ENCODE assay signal across 11 cellular contexts in the genomic region with DNA sequence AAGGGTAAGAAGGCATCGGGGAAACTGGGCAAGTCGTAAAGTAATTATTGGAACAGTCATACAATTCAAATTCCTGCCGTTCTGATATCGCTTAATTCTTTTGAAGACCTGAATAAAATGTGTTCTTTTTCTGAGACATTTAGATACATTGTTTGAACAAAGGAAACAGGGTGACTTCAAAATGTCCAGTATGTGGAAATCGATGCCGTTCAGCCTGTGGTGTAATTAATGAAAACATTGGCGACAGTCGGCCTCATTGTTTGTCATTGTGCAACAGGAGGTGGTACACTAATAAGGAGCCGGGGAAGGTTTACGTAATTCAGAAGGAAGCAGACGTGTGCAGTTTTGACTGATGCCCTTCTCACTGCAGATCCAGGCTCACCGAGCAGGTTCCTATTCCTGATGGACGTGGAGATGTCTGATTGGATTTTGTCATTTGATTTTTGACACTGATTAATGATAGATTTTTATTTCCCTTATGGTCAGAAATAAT.
DNase-seq lines count a peak whose midpoint lies in the region; ATAC-seq and TF ChIP-seq lines count a peak whose summit lies in the region.
"Had no signal": no experiment of that assay in that cellular context is flagged by ENCODE, and none has a peak within 500 bp of the region (broad histone marks: within the 10 kb centered on the region; RNA-seq: fewer than 3 reads in every experiment).

No MANE protein-coding gene starts in this region.

- CTCF ChIA-PET in activated CD8-positive, alpha-beta T cell treated with anti-CD3 and anti-CD28 coated beads, Interleukin-2, amount 10 ng/mL, durations not matched to agents 7 days and 5 days (lab: Charles Lee), result no interaction called here

- no peaks in the 10 kb centered on the region for H3K9me2 ChIP-seq in hepatocyte (replicated peaks; ENCODE audit: insufficient read depth)

- 64% methylated on average over 13 of the region's 13 CpGs for WGBS in hepatocyte (ENCODE audit: low lambda C conversion rate, missing lambda C conversion rate)
- 30% methylated on average over 13 of the region's 13 CpGs for WGBS in aorta, 2 donors

- intact Hi-C loops in Right ventricle myocardium superior (cut with DNase I), result no loop called here
- intact Hi-C loops in cardiac septum (cut with DNase I), result no loop called here
- intact Hi-C loops in aorta (cut with DNase I), result no loop called here

- no peaks in the 10 kb centered on the region for H3K9me3 ChIP-seq in hepatocyte (ENCODE audit: low read depth)
- no peaks in the 10 kb centered on the region for H3K9me3 ChIP-seq in aorta (ENCODE audit: control insufficient read depth, low read length)

- H3K27me3 ChIP-seq in hepatocyte (no peaks in the 10 kb centered on the region), aorta (ENCODE audit: control insufficient read depth in 1 of 2, insufficient read depth in 2 of 2, low read length in 1 of 2) (no peaks in the 10 kb centered on the region)

- TF ChIP-seq CTCF in hepatocyte (IDR thresholded peaks at IDR 0.05; ENCODE audit: poor library complexity), result no peak

- H3K27ac Mint-ChIP-seq in activated CD8-positive, alpha-beta T cell treated with anti-CD3 and anti-CD28 coated beads, Interleukin-2, amount 10 ng/mL, durations not matched to agents 7 days and 5 days, result no peak overlapping the region

- no peaks in the 10 kb centered on the region for H3K27me3 Mint-ChIP-seq in activated CD8-positive, alpha-beta T cell treated with anti-CD3 and anti-CD28 coated beads, Interleukin-2, amount 10 ng/mL, durations not matched to agents 7 days and 5 days (ENCODE audit: low read depth)

- H4K20me1 ChIP-seq in hepatocyte (ENCODE audit: insufficient read depth, poor library complexity, severe bottlenecking), result no peaks in the 10 kb centered on the region

- no peak overlapping the region for H3K4me3 Mint-ChIP-seq in activated CD8-positive, alpha-beta T cell treated with anti-CD3 and anti-CD28 coated beads, Interleukin-2, amount 10 ng/mL, durations not matched to agents 7 days and 5 days

- H3K4me1 ChIP-seq in hepatocyte (ENCODE audit: insufficient read depth), result peaks cover 28% of the 10 kb centered on the region
- H3K4me1 ChIP-seq in aorta (ENCODE audit: control insufficient read depth in 1 of 2, insufficient read depth in 2 of 2, low read length in 2 of 2), result no peaks in the 10 kb centered on the region

- no peaks in the 10 kb centered on the region for H3K9me3 Mint-ChIP-seq in activated CD8-positive, alpha-beta T cell treated with anti-CD3 and anti-CD28 coated beads, Interleukin-2, amount 10 ng/mL, durations not matched to agents 7 days and 5 days (ENCODE audit: insufficient read depth)

- H3K4me1 Mint-ChIP-seq in activated CD8-positive, alpha-beta T cell treated with anti-CD3 and anti-CD28 coated beads, Interleukin-2, amount 10 ng/mL, durations not matched to agents 7 days and 5 days (ENCODE audit: low read depth), result peaks cover 13% of the 10 kb centered on the region

- POLR2A ChIA-PET in activated CD8-positive, alpha-beta T cell treated with anti-CD3 and anti-CD28 coated beads, Interleukin-2, amount 10 ng/mL, durations not matched to agents 7 days and 5 days (lab: Charles Lee), result no interaction called here

- H3K27ac ChIP-seq in hepatocyte (peak overlapping the region; percentile 96), aorta (ENCODE audit: low read depth in 1 of 2, low read length in 2 of 2) (no peak overlapping the region)

- peaks cover 6% of the 10 kb centered on the region for H3K79me2 ChIP-seq in hepatocyte

- no peaks in the 10 kb centered on the region for H3K36me3 Mint-ChIP-seq in activated CD8-positive, alpha-beta T cell treated with anti-CD3 and anti-CD28 coated beads, Interleukin-2, amount 10 ng/mL, durations not matched to agents 7 days and 5 days (ENCODE audit: low read depth)

- H3K36me3 ChIP-seq in hepatocyte (replicated peaks; ENCODE audit: insufficient read depth, low read depth), result no peaks in the 10 kb centered on the region
- H3K36me3 ChIP-seq in aorta (ENCODE audit: control insufficient read depth in 1 of 2, insufficient read depth in 2 of 2, low read length in 1 of 2), result no peaks in the 10 kb centered on the region

- H3K4me3 ChIP-seq in hepatocyte, result no peak overlapping the region
- no peak overlapping the region for H3K4me3 ChIP-seq in aorta (ENCODE audit: low read length in 2 of 2)

- DNase-seq in Right ventricle myocardium superior, result no peak
- DNase-seq in cardiac septum (ENCODE audit: low spot score), result no peak
- DNase-seq in SKM-1 (lab: John Stamatoyannopoulos, UW; ENCODE audit: unreplicated experiment), result peak; percentile 38
- DNase-seq in hepatocyte (ENCODE audit: low spot score), result peak; percentile 70
- DNase-seq in aorta, result no peak
- DNase-seq in activated CD8-positive, alpha-beta T cell treated with anti-CD3 and anti-CD28 coated beads, Interleukin-2, amount 10 ng/mL, durations not matched to agents 7 days and 5 days, result no peak
- DNase-seq in activated CD4-positive, CD25-positive, alpha-beta regulatory T cell (lab: John Stamatoyannopoulos, UW), result no peak
- DNase-seq: islet precursor cell; stimulated activated CD4-positive, alpha-beta T cell treated with anti-CD3 and anti-CD28 coated beads, Interleukin-2, amount 100 ng/mL, for 24 hours had no signal

- ATAC-seq in Right ventricle myocardium superior (ENCODE audit: poor library complexity) (peak; percentile 34), aorta (ENCODE audit: low FRiP score) (peak; percentile 75), GM18861 (IDR thresholded peaks at IDR 0.05; ENCODE audit: unreplicated experiment) (no peak)
- no peak for ATAC-seq in activated CD8-positive, alpha-beta T cell treated with anti-CD3 and anti-CD28 coated beads, Interleukin-2, amount 10 ng/mL, durations not matched to agents 7 days and 5 days
- ATAC-seq: SK-N-SH treated with all-trans-retinoic acid at 6 μM for 48 hours had no signal

- H3K4me2 ChIP-seq in hepatocyte, result peak overlapping the region; percentile 61

- no peak overlapping the region for H2AFZ ChIP-seq in hepatocyte

Comparison
In these comparisons a context has a peak if more than half of its experiments do, and no peak if none do; other contexts are left out.
1. ATAC-seq: peak in Right ventricle myocardium superior (single experiment) and aorta (single experiment); none in activated CD8-positive, alpha-beta T cell treated with anti-CD3 and anti-CD28 coated beads, Interleukin-2, amount 10 ng/mL, durations not matched to agents 7 days and 5 days (single experiment) and GM18861 (single experiment).
2. DNase-seq: peak in SKM-1 (single experiment) and hepatocyte (single experiment); none in Right ventricle myocardium superior (single experiment), cardiac septum (single experiment), aorta (0 of 2), activated CD8-positive, alpha-beta T cell treated with anti-CD3 and anti-CD28 coated beads, Interleukin-2, amount 10 ng/mL, durations not matched to agents 7 days and 5 days (single experiment) and activated CD4-positive, CD25-positive, alpha-beta regulatory T cell (0 of 4).